In the genomic region with DNA sequence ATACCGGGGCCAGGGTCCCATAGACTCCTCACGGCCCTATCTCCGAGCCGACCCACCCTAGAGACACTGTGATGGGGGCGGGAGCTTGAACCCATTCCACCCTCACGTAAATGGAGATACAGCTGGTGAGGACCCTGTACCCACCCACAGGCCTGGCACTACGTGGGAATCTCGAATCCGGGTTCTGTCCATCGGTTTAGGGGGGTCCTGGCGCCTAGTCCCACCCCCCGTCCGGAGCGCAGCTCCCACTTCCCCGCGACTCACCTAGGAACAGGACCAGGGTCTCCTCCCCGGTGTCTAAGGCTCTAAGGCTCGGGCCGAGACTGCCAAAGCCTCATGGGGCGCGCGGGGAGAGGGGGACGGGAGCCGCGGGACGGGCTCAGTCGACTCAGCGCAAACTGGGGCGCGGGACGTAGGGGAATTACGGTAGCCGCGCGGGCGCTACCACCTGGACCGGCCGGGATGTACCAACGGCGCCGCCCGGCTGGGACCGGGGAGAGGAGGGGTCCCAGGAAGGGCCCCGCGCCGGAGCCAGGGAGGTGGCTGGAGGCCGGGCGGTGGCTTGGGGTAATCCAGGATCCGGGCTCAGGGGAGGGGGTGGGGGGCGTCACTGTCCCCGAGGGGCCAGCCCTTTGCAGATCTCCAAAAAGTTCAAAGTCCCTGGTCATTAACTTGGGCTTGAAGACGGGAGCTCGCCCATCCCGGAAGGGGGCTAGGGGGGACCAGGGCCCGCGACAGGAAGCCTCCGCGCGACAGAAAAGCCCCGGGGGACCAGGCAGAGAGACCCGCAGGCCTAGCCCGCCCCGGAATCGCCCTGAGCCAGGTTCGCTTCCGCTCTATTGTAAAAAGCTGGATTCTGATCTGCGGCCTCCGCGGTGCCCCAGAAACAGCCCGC, we compare ENCODE assay signal across 8 cellular contexts. TPM values are rescaled to one million over a fixed set of nuclear protein-coding genes. Genes with fewer than 3 reads are reported as not detected.
DNase-seq lines count a peak whose midpoint lies in the region; ATAC-seq and TF ChIP-seq lines count a peak whose summit lies in the region.

No MANE protein-coding gene starts in this region.

- H3K4me2 ChIP-seq in OCI-LY3 (ENCODE audit: low read length) (peak overlapping the region; percentile 88), osteoblast (ENCODE audit: insufficient read depth, low read length) (peak overlapping the region; percentile 97)

- no peaks in the 10 kb centered on the region for H3K27me3 ChIP-seq in OCI-LY3 (ENCODE audit: low read depth, low read length)
- H3K27me3 ChIP-seq in gastroesophageal sphincter: peaks cover 23% of the 10 kb centered on the region
- peaks cover 3% of the 10 kb centered on the region for H3K27me3 ChIP-seq in osteoblast (ENCODE audit: insufficient read depth, low read length)
- H3K27me3 ChIP-seq in vagina: no peaks in the 10 kb centered on the region

- intact Hi-C loops in vagina (cut with DNase I): no loop called here

- H3K4me1 ChIP-seq in OCI-LY3 (ENCODE audit: low read length) (peaks cover 16% of the 10 kb centered on the region), gastroesophageal sphincter (peaks cover 0 to 52% (median 26%) of the 10 kb centered on the region in 3 donors), osteoblast (ENCODE audit: insufficient read depth, low read length) (peaks cover 27% of the 10 kb centered on the region), vagina (peaks cover 52% of the 10 kb centered on the region)

- H2AFZ ChIP-seq in OCI-LY3 (ENCODE audit: low read depth, low read length) (peak overlapping the region; percentile 71), osteoblast (ENCODE audit: low read length) (peak overlapping the region; percentile 80)

- H3K36me3 ChIP-seq in OCI-LY3 (replicated peaks; ENCODE audit: low read depth, low read length) (no peaks in the 10 kb centered on the region), gastroesophageal sphincter (no peaks in the 10 kb centered on the region), osteoblast (ENCODE audit: insufficient read depth, low read length) (no peaks in the 10 kb centered on the region), vagina (no peaks in the 10 kb centered on the region)

- no peak for TF ChIP-seq POLR2A in gastroesophageal sphincter (IDR thresholded peaks at IDR 0.05)
- TF ChIP-seq POLR2A in vagina (IDR thresholded peaks at IDR 0.05): no peak

- no peak for TF ChIP-seq EP300 in gastroesophageal sphincter (IDR thresholded peaks at IDR 0.05)

- H3K4me3 ChIP-seq in OCI-LY3 (ENCODE audit: low read length) (peak overlapping the region; percentile 98), gastroesophageal sphincter (peak overlapping the region; percentile 39 to 70), osteoblast (ENCODE audit: insufficient read depth, low read length) (peak overlapping the region; percentile 92), vagina (peak overlapping the region; percentile 52 to 58)

- WGBS in gastroesophageal sphincter (ENCODE audit: low coverage in 1 of 2), 2 donors: 13% methylated on average over 9 of the region's 70 CpGs; no CpG with 5 or more reads in 1 of the 2 donors

- ATAC-seq in HG02571 (IDR thresholded peaks at IDR 0.05; ENCODE audit: unreplicated experiment) (peak; percentile 43), gastroesophageal sphincter (peak; percentile 72)

- H4K20me1 ChIP-seq in OCI-LY3 (ENCODE audit: insufficient read depth, low read length) (no peaks in the 10 kb centered on the region), osteoblast (ENCODE audit: insufficient read depth, low read length) (peaks cover 20% of the 10 kb centered on the region)

- no peak for TF ChIP-seq CTCF in OCI-LY3 (IDR thresholded peaks at IDR 0.05; ENCODE audit: low read depth, low read length)
- TF ChIP-seq CTCF in gastroesophageal sphincter (IDR thresholded peaks at IDR 0.05): peak in 2 of 4 experiments; percentile 1 to 6
- no peak for TF ChIP-seq CTCF in osteoblast (IDR thresholded peaks at IDR 0.05; ENCODE audit: extremely low read depth, low read depth, low read length)
- TF ChIP-seq CTCF in vagina (IDR thresholded peaks at IDR 0.05): no peak

- peak overlapping the region; percentile 98 for H3K9ac ChIP-seq in OCI-LY3 (ENCODE audit: low read length)

- H3K79me2 ChIP-seq in OCI-LY3 (ENCODE audit: low read length) (no peaks in the 10 kb centered on the region), osteoblast (ENCODE audit: insufficient read depth, low read length) (peaks cover 3% of the 10 kb centered on the region)

- H3K27ac ChIP-seq in OCI-LY3 (ENCODE audit: low read length): peak overlapping the region; percentile 61
- H3K27ac ChIP-seq in gastroesophageal sphincter: peak overlapping the region in 3 of 4 donors; percentile 77 to 83 (median 82)
- peak overlapping the region; percentile 70 for H3K27ac ChIP-seq in osteoblast (ENCODE audit: low read depth, low read length)
- peak overlapping the region; percentile 90 for H3K27ac ChIP-seq in vagina

- DNase-seq in GM03348 (ENCODE audit: low spot score): peak; percentile 90
- peak; percentile 36 for DNase-seq in activated T-helper 9 cell treated with anti-CD3 and anti-CD28 coated beads, Interleukin-2, amount 50 U/mL, for 16 hours (ENCODE audit: low read depth)
- peak; percentile 99 for DNase-seq in osteoblast (ENCODE audit: insufficient read length, low spot score, missing footprints)
- DNase-seq in vagina (ENCODE audit: extremely low spot score in 2 of 2): no peak
- no peak for DNase-seq in occipital lobe (lab: John Stamatoyannopoulos, UW)

- no peaks in the 10 kb centered on the region for H3K9me3 ChIP-seq in OCI-LY3 (ENCODE audit: insufficient read depth, low read length)
- H3K9me3 ChIP-seq in gastroesophageal sphincter: no peaks in the 10 kb centered on the region
- H3K9me3 ChIP-seq in osteoblast (ENCODE audit: low read depth, low read length): no peaks in the 10 kb centered on the region
- no peaks in the 10 kb centered on the region for H3K9me3 ChIP-seq in vagina

RNA-seq across cellular contexts. Expression of gene PLEKHG5, which starts 1.0 kb away (rescaled TPM):
- total RNA-seq in gastroesophageal sphincter (10 to 100 TPM in 3 of 4 donors, 1 to 10 TPM in 1; 8.6 to 14.0 (median 11.4) TPM), osteoblast (11.2 and 13.3 TPM in 2 replicates), vagina (17.2 TPM), occipital lobe (25.6 TPM)

RNA-seq across cellular contexts. Expression of gene TNFRSF25, which starts 24.5 kb away (rescaled TPM):
- 10 to 100 TPM in 2 of 4 donors, 1 to 10 TPM in 2; 4.2 to 11.2 (median 8.8) TPM for total RNA-seq in gastroesophageal sphincter
- total RNA-seq in osteoblast: 3.3 and 5.0 TPM in 2 replicates
- total RNA-seq in vagina: 32.7 TPM
- total RNA-seq in occipital lobe: 9.5 TPM

Comparison
In these comparisons a context has a peak if more than half of its experiments do, and no peak if none do; other contexts are left out.
1. DNase-seq: peak in GM03348 (single experiment), activated T-helper 9 cell treated with anti-CD3 and anti-CD28 coated beads, Interleukin-2, amount 50 U/mL, for 16 hours (single experiment) and osteoblast (single experiment); none in vagina (0 of 2) and occipital lobe (single experiment).
2. Peak in every context shown above with its lines, with median percentiles within 50 percentile points of each other: H3K27ac ChIP-seq and H3K4me3 ChIP-seq.